In the genomic region with DNA sequence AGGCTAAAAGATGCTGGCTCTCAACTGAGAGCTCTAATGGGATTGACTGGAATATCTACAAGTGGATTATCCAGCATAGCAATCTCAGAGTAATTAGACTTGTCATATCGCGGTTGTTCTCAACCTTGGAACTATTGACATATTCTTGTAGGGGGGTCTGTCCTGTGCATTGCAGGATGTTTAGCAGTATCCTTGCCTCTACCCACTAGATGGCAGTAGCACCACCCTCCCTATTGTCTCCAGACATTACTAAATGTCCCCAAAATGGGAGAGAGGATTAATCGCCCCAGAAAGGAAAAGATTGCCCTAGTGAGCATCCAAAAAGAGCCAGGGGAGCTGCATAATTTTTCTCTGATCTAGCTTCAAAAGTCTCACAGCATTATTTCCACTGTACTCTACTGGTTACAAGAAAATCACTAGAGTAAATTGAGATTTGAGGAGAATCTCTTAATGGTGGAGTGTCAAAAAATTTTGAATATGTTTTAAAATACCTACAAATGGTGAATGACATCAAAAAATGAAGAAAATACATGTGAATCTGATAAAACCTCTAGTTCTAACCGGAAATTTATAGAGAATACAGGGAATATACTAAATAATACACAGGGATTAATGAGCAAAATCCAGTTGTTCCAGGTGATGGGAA, we compare ENCODE assay signal across 9 cellular contexts.
DNase-seq lines count a peak whose midpoint lies in the region; ATAC-seq and TF ChIP-seq lines count a peak whose summit lies in the region.
"Had no signal": no experiment of that assay in that cellular context is flagged by ENCODE, and none has a peak within 500 bp of the region (broad histone marks: within the 10 kb centered on the region; RNA-seq: fewer than 3 reads in every experiment).

No MANE protein-coding gene starts in this region.

- no peak overlapping the region for H2BK5ac ChIP-seq in neuronal stem cell (ENCODE audit: low read length)

- H4K8ac ChIP-seq in neuronal stem cell (ENCODE audit: low read depth, low read length), result no peak overlapping the region

- no peaks in the 10 kb centered on the region for H3K4me1 ChIP-seq in neuronal stem cell (ENCODE audit: control insufficient read depth in 2 of 2, insufficient read depth in 1 of 2, low read depth in 1 of 2, low read length in 2 of 2)

- H4K91ac ChIP-seq in neuronal stem cell (ENCODE audit: low read depth, low read length, poor library complexity), result no peak overlapping the region

- H2AFZ ChIP-seq in neuronal stem cell (ENCODE audit: low read length), result peak overlapping the region; percentile 66

- no peak overlapping the region for H3K18ac ChIP-seq in neuronal stem cell (ENCODE audit: low read length)

- no peaks in the 10 kb centered on the region for H3K27me3 ChIP-seq in neuronal stem cell (ENCODE audit: control insufficient read depth in 3 of 3, insufficient read depth in 3 of 3, low read depth in 1 of 3, low read length in 3 of 3)

- H3K9ac ChIP-seq in neuronal stem cell (ENCODE audit: low read depth, low read length, poor library complexity), result no peak overlapping the region

- no peak overlapping the region for H3K27ac Mint-ChIP-seq in mesothelial cell of epicardium
- H3K27ac Mint-ChIP-seq: activated naive CD8-positive, alpha-beta T cell had no signal

- no peak overlapping the region for H2BK12ac ChIP-seq in neuronal stem cell (ENCODE audit: low read length)

- no CpG with 5 or more reads among the region's 4 CpGs for WGBS in neuronal stem cell (ENCODE audit: extremely low coverage in 2 of 2, insufficient read length in 2 of 2, insufficient replicate concordance in 1 of 2), 2 donors

- H3K9me3 Mint-ChIP-seq in mesothelial cell of epicardium, result no peaks in the 10 kb centered on the region

- no peak overlapping the region for H2AK5ac ChIP-seq in neuronal stem cell (ENCODE audit: low read depth, low read length)

- ATAC-seq in GM19035 (IDR thresholded peaks at IDR 0.05; ENCODE audit: unreplicated experiment), result peak; percentile 84
- peak; percentile 89 for ATAC-seq in HG03066 (IDR thresholded peaks at IDR 0.05; ENCODE audit: low read depth, unreplicated experiment)

- H3K4me1 Mint-ChIP-seq in mesothelial cell of epicardium, result no peaks in the 10 kb centered on the region

- H3K4me3 ChIP-seq in neuronal stem cell (ENCODE audit: low read length in 2 of 2), result no peak overlapping the region

- H3K27ac ChIP-seq in neuronal stem cell (replicated peaks; ENCODE audit: low read length), result no peak overlapping the region

- H2BK15ac ChIP-seq in neuronal stem cell (ENCODE audit: low read length), result no peak overlapping the region

- H3K23ac ChIP-seq in neuronal stem cell (ENCODE audit: low read depth, low read length, poor library complexity), result no peak overlapping the region

- H3K4ac ChIP-seq in neuronal stem cell (ENCODE audit: low read length), result no peak overlapping the region

- no peaks in the 10 kb centered on the region for H3K36me3 Mint-ChIP-seq in mesothelial cell of epicardium
- H3K36me3 Mint-ChIP-seq: activated naive CD8-positive, alpha-beta T cell had no signal

- DNase-seq in EH (ENCODE audit: low read depth) (peak; percentile 63), NCI-H460 (ENCODE audit: extremely low read depth, low read depth) (peak; percentile 22), dermis blood vessel endothelial cell (peak; percentile 55), neuronal stem cell (ENCODE audit: low spot score) (peak; percentile 30), NCI-H774 (lab: John Stamatoyannopoulos, UW) (no peak), mesothelial cell of epicardium (ENCODE audit: low spot score in 2 of 2, unreplicated experiment in 2 of 2) (no peak)

- no peak for TF ChIP-seq CTCF in mesothelial cell of epicardium (IDR thresholded peaks at IDR 0.05; ENCODE audit: unreplicated experiment)

- no peak overlapping the region for H3K4me3 Mint-ChIP-seq in mesothelial cell of epicardium
- H3K4me3 Mint-ChIP-seq: activated naive CD8-positive, alpha-beta T cell had no signal

- H3K27me3 Mint-ChIP-seq in mesothelial cell of epicardium (ENCODE audit: low read depth), result no peaks in the 10 kb centered on the region
- H3K27me3 Mint-ChIP-seq: activated naive CD8-positive, alpha-beta T cell had no signal

- no peaks in the 10 kb centered on the region for H3K36me3 ChIP-seq in neuronal stem cell (replicated peaks in 1 of 2; ENCODE audit: control insufficient read depth in 2 of 2, insufficient read depth in 2 of 2, low read length in 2 of 2)

- no peaks in the 10 kb centered on the region for H3K9me3 ChIP-seq in neuronal stem cell (replicated peaks in 1 of 2; ENCODE audit: control insufficient read depth in 2 of 2, insufficient read depth in 1 of 2, low read depth in 1 of 2, low read length in 2 of 2)

- no peak overlapping the region for H3K4me2 ChIP-seq in neuronal stem cell (ENCODE audit: insufficient read depth, low read length, poor library complexity, severe bottlenecking)

- no peaks in the 10 kb centered on the region for H3K79me1 ChIP-seq in neuronal stem cell (ENCODE audit: low read depth, low read length)

- H3K14ac ChIP-seq in neuronal stem cell (ENCODE audit: low read length), result no peak overlapping the region

- H2BK120ac ChIP-seq in neuronal stem cell (ENCODE audit: low read depth, low read length), result no peak overlapping the region

Comparison
In these comparisons a context has a peak if more than half of its experiments do, and no peak if none do; other contexts are left out.
1. DNase-seq: peak in EH (single experiment), NCI-H460 (single experiment), dermis blood vessel endothelial cell (single experiment) and neuronal stem cell (single experiment); none in NCI-H774 (single experiment) and mesothelial cell of epicardium (0 of 2).